Comparison of ENCODE assay signal across 13 cellular contexts in genomic region chr5:308672-309271, GRCh38. TPM values are rescaled to one million over a fixed set of nuclear protein-coding genes. Genes with fewer than 3 reads are reported as not detected.
DNase-seq lines count a peak whose midpoint lies in the region; ATAC-seq and TF ChIP-seq lines count a peak whose summit lies in the region.
"Had no signal": no experiment of that assay in that cellular context is flagged by ENCODE, and none has a peak within 500 bp of the region (broad histone marks: within the 10 kb centered on the region; RNA-seq: fewer than 3 reads in every experiment).

No MANE protein-coding gene starts in this region.

- H3K4me3 Mint-ChIP-seq in endothelial cell (ENCODE audit: unreplicated experiment) (no peak overlapping the region), Caco-2 (ENCODE audit: unreplicated experiment) (no peak overlapping the region)
- H3K4me3 Mint-ChIP-seq: activated T-helper 17 cell treated with anti-CD3 and anti-CD28 coated beads, Interleukin-2, amount 50 U/mL, for 72 hours; T-helper 17 cell had no signal

- H3K4me1 Mint-ChIP-seq in endothelial cell (ENCODE audit: unreplicated experiment), result peaks cover 15% of the 10 kb centered on the region
- H3K4me1 Mint-ChIP-seq in Caco-2 (ENCODE audit: low read depth, unreplicated experiment), result no peaks in the 10 kb centered on the region
- H3K4me1 Mint-ChIP-seq: T-helper 17 cell had no signal

- peaks cover 17% of the 10 kb centered on the region for H3K36me3 Mint-ChIP-seq in endothelial cell (ENCODE audit: low read depth, unreplicated experiment)
- peaks cover 28% of the 10 kb centered on the region for H3K36me3 Mint-ChIP-seq in Caco-2 (ENCODE audit: insufficient read depth, unreplicated experiment)

- WGBS in trophoblast cell (ENCODE audit: extremely low coverage, insufficient coverage, insufficient read length), result no CpG with 5 or more reads among the region's 18 CpGs

- H3K27ac ChIP-seq in trophoblast cell (ENCODE audit: low read depth, low read length), result no peak overlapping the region
- H3K27ac ChIP-seq: epithelial cell of prostate had no signal

- H3K14ac ChIP-seq in trophoblast cell (ENCODE audit: low read length), result no peak overlapping the region

- no peak overlapping the region for H2AK5ac ChIP-seq in trophoblast cell (ENCODE audit: low read length)

- H2AFZ ChIP-seq in trophoblast cell (ENCODE audit: insufficient read depth, low read length, poor library complexity), result no peak overlapping the region

- H3K4me1 ChIP-seq in trophoblast cell (ENCODE audit: control insufficient read depth in 1 of 2, insufficient read depth in 2 of 2, low read length in 2 of 2), result no peaks in the 10 kb centered on the region
- H3K4me1 ChIP-seq in Caco-2, result no peaks in the 10 kb centered on the region

- CTCF ChIA-PET in Caco-2 (lab: Charles Lee), result no interaction called here

- peaks cover 47 to 49% of the 10 kb centered on the region in 2 experiments for H3K36me3 ChIP-seq in trophoblast cell (ENCODE audit: control insufficient read depth in 1 of 2, insufficient read depth in 2 of 2, low read length in 2 of 2)
- H3K36me3 ChIP-seq in Caco-2 (ENCODE audit: control insufficient read depth, insufficient read depth, low read length), result peaks cover 2% of the 10 kb centered on the region

- no peak overlapping the region for H4K8ac ChIP-seq in trophoblast cell (ENCODE audit: low read depth, low read length)

- H3K9me3 ChIP-seq in trophoblast cell (ENCODE audit: insufficient read depth, low read depth, low read length) (no peaks in the 10 kb centered on the region), Caco-2 (no peaks in the 10 kb centered on the region)

- H3K23ac ChIP-seq in trophoblast cell (ENCODE audit: low read length), result no peak overlapping the region

- no peak overlapping the region for H3K9ac ChIP-seq in trophoblast cell (ENCODE audit: low read length)

- H3K27me3 Mint-ChIP-seq in endothelial cell (ENCODE audit: unreplicated experiment), result peaks cover 5% of the 10 kb centered on the region
- H3K27me3 Mint-ChIP-seq in Caco-2 (ENCODE audit: insufficient read depth, unreplicated experiment), result no peaks in the 10 kb centered on the region
- H3K27me3 Mint-ChIP-seq: activated T-helper 17 cell treated with anti-CD3 and anti-CD28 coated beads, Interleukin-2, amount 50 U/mL, for 72 hours; T-helper 17 cell had no signal

- no TSS peak for BruUV-seq in Caco-2 (replicated peaks; lab: Mats Ljungman, UMichigan)

- no peaks in the 10 kb centered on the region for H3K79me2 ChIP-seq in trophoblast cell (ENCODE audit: control insufficient read depth, insufficient read depth, low read length, poor library complexity)

- H3K4me3 ChIP-seq in trophoblast cell (ENCODE audit: low read depth, low read length) (no peak overlapping the region), Caco-2 (ENCODE audit: low read depth, low read length) (no peak overlapping the region)

- DNase-seq in GM10266 (ENCODE audit: extremely low spot score) (peak; percentile 20), endothelial cell (ENCODE audit: low spot score) (no peak), trophoblast cell (peak; percentile 47 to 62), Caco-2 (no peak), NCI-H146 (lab: John Stamatoyannopoulos, UW) (no peak), NCI-H526 treated with DMSO at 0.1 percent for 48 hours (lab: John Stamatoyannopoulos, UW) (no peak)
- DNase-seq: mesendoderm, NCI-H2171, T-helper 17 cell had no signal

- no peak overlapping the region for H4K12ac ChIP-seq in trophoblast cell (ENCODE audit: low read depth, low read length)

- H3K27ac Mint-ChIP-seq in endothelial cell (ENCODE audit: unreplicated experiment) (no peak overlapping the region), Caco-2 (ENCODE audit: unreplicated experiment) (no peak overlapping the region)
- H3K27ac Mint-ChIP-seq: activated T-helper 17 cell treated with anti-CD3 and anti-CD28 coated beads, Interleukin-2, amount 50 U/mL, for 72 hours; T-helper 17 cell had no signal

- POLR2A ChIA-PET in Caco-2 (lab: Charles Lee), result no interaction called here

- H2BK5ac ChIP-seq in trophoblast cell (ENCODE audit: low read depth, low read length, poor library complexity), result no peak overlapping the region

- no peak for ATAC-seq in HG03460 (IDR thresholded peaks at IDR 0.05; ENCODE audit: unreplicated experiment)
- ATAC-seq: activated T-helper 17 cell treated with anti-CD3 and anti-CD28 coated beads, Interleukin-2, amount 50 U/mL, for 72 hours; T-helper 17 cell had no signal

- no peak overlapping the region for H4K91ac ChIP-seq in trophoblast cell (ENCODE audit: low read depth, low read length)

- H3K27me3 ChIP-seq in trophoblast cell (ENCODE audit: insufficient read depth, low read length) (no peaks in the 10 kb centered on the region), Caco-2 (replicated peaks; ENCODE audit: control insufficient read depth, insufficient read depth, low read length) (no peaks in the 10 kb centered on the region)

- H3K4ac ChIP-seq in trophoblast cell (ENCODE audit: low read depth, low read length), result no peak overlapping the region

- no peak overlapping the region for H2BK120ac ChIP-seq in trophoblast cell (ENCODE audit: insufficient read depth, low read length, poor library complexity)

- no peak overlapping the region for H3K18ac ChIP-seq in trophoblast cell (ENCODE audit: low read length)

- H3K79me1 ChIP-seq in trophoblast cell (ENCODE audit: low read length), result no peaks in the 10 kb centered on the region

- TF ChIP-seq CTCF in GM10266 (IDR thresholded peaks at IDR 0.05; ENCODE audit: control insufficient read depth, insufficient read depth, low read depth, missing control alignments) (no peak), LNCAP (IDR thresholded peaks at IDR 0.05) (0 out of 2 replicates have a peak, but pooled peaks have one; percentile 10), endothelial cell (IDR thresholded peaks at IDR 0.05; ENCODE audit: unreplicated experiment) (peak; percentile 31), Caco-2 (IDR thresholded peaks at IDR 0.05; ENCODE audit: insufficient read depth in 1 of 2, low read depth in 1 of 2, low read length in 1 of 2, severe bottlenecking in 1 of 2, unreplicated experiment in 1 of 2) (peak in 1 of 2 experiments; percentile 18)

- H3K9me3 Mint-ChIP-seq in endothelial cell (ENCODE audit: unreplicated experiment) (no peaks in the 10 kb centered on the region), Caco-2 (ENCODE audit: unreplicated experiment) (no peaks in the 10 kb centered on the region)
- H3K9me3 Mint-ChIP-seq: activated T-helper 17 cell treated with anti-CD3 and anti-CD28 coated beads, Interleukin-2, amount 50 U/mL, for 72 hours had no signal

- H2BK12ac ChIP-seq in trophoblast cell (ENCODE audit: low read length), result no peak overlapping the region

- intact Hi-C loops in Caco-2 (cut with micrococcal nuclease; ENCODE audit: unreplicated experiment), result no loop called here

- no peak overlapping the region for H3K4me2 ChIP-seq in trophoblast cell (ENCODE audit: low read length)

RNA-seq across cellular contexts. Expression of gene AHRR, which starts 12.7 kb away (rescaled TPM):
- total RNA-seq in endothelial cell (ENCODE audit: unreplicated experiment), result 8.7 TPM
- polyA plus RNA-seq in trophoblast cell (2013), result 1.1 and 1.3 TPM in 2 replicates
- total RNA-seq in Caco-2 (2022), result 0.91 and 1.1 TPM in 2 replicates

RNA-seq across cellular contexts. Expression of gene PDCD6, which starts 37.3 kb away (rescaled TPM):
- total RNA-seq in endothelial cell (ENCODE audit: unreplicated experiment) (101 TPM), Caco-2 (2022) (101 and 107 TPM in 2 replicates)
- polyA plus RNA-seq in trophoblast cell (2013), result 84.3 and 85.8 TPM in 2 replicates

Comparison
In these comparisons a context has a peak if more than half of its experiments do, and no peak if none do; other contexts are left out.
1. DNase-seq: peak in GM10266 (single experiment) and trophoblast cell (2 of 2); none in endothelial cell (single experiment), Caco-2 (0 of 2), NCI-H146 (single experiment) and NCI-H526 treated with DMSO at 0.1 percent for 48 hours (single experiment).